Comparison of ENCODE assay signal across 22 cellular contexts in the genomic region with DNA sequence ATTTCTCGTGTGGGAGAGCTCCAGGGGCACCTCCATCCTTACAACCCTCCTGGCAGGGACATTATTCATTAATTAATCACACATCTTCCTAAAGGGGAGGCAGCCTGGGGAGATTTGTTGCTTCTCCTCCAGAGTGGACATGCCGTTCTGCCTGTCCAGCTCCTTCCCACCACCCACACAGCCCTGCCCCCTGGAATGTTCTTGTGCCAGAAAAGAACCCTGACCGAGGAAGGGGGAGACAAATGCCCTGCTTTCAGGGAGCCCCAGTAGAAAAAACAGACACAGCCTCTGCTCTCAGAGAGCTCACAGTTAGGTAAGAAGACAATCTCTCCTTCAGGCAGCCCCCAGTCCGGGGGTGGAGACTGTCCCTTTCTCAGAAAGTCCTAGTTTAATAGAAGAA. TPM values are rescaled to one million over a fixed set of nuclear protein-coding genes. Genes with fewer than 3 reads are reported as not detected.
DNase-seq lines count a peak whose midpoint lies in the region; ATAC-seq, FAIRE-seq and TF ChIP-seq lines count a peak whose summit lies in the region.
"Had no signal": no experiment of that assay in that cellular context is flagged by ENCODE, and none has a peak within 500 bp of the region (broad histone marks: within the 10 kb centered on the region; RNA-seq: fewer than 3 reads in every experiment).

No MANE protein-coding gene starts in this region.

- DNase-seq in cardiac septum (ENCODE audit: low spot score) (peak; percentile 9), Right ventricle myocardium inferior (ENCODE audit: missing footprints) (no peak), kidney glomerular epithelial cell (lab: John Stamatoyannopoulos, UW) (peak; percentile 23), renal cortical epithelial cell (ENCODE audit: low read depth) (peak; percentile 23), urothelium cell line (ENCODE audit: low spot score) (no peak), GM13977 (ENCODE audit: low spot score) (no peak), HUDEP-2 (lab: John Stamatoyannopoulos, UW; ENCODE audit: unreplicated experiment in 76 of 76) (no peak)
- no peak for DNase-seq in CD4-positive, alpha-beta T cell
- DNase-seq: 8988T; BE2C; Calu3; CD4-positive, alpha-beta memory T cell; DND-41; HFFc6; MG63; NCI-H1092; NCI-H2081 treated with DMSO at 0.1 percent for 48 hours; NCI-H524; Right ventricle myocardium superior had no signal

- no peaks in the 10 kb centered on the region for H3K9me3 ChIP-seq in CD4-positive, alpha-beta T cell (ENCODE audit: control insufficient read depth, low read length)
- H3K9me3 ChIP-seq: BE2C, MG63 had no signal

- no peaks in the 10 kb centered on the region for H3K36me3 Mint-ChIP-seq in CD4-positive, alpha-beta T cell (ENCODE audit: low read depth)
- H3K36me3 Mint-ChIP-seq: CD4-positive, alpha-beta memory T cell had no signal

- no peak overlapping the region for H3K4me3 Mint-ChIP-seq in CD4-positive, alpha-beta T cell
- H3K4me3 Mint-ChIP-seq: CD4-positive, alpha-beta memory T cell; HFFc6 had no signal

- peak; percentile 20 for FAIRE-seq in urothelium cell line (lab: Jason Lieb, UNC)
- FAIRE-seq: G401.6, GM12891 had no signal

- H3K27me3 Mint-ChIP-seq in CD4-positive, alpha-beta T cell = peaks cover 45% of the 10 kb centered on the region

- intact Hi-C loops in cardiac septum (cut with DNase I) (no loop called here), Right ventricle myocardium inferior (cut with DNase I) (no loop called here)
- intact Hi-C loops in CD4-positive, alpha-beta T cell (cut with DNase I, micrococcal nuclease) = no loop called here

- H3K27me3 ChIP-seq in CD4-positive, alpha-beta T cell (ENCODE audit: control insufficient read depth, insufficient read depth, low read length) = peaks cover 31% of the 10 kb centered on the region
- H3K27me3 ChIP-seq: BE2C, MG63 had no signal

- POLR2A ChIA-PET in CD4-positive, alpha-beta T cell (lab: Charles Lee) = no interaction called here

- H3K27ac Mint-ChIP-seq in CD4-positive, alpha-beta T cell = no peak overlapping the region
- H3K27ac Mint-ChIP-seq: CD4-positive, alpha-beta memory T cell; HFFc6 had no signal

- H3K27ac ChIP-seq in CD4-positive, alpha-beta T cell (ENCODE audit: low read depth, low read length) = no peak overlapping the region

- no peaks in the 10 kb centered on the region for H3K9me3 Mint-ChIP-seq in CD4-positive, alpha-beta T cell
- H3K9me3 Mint-ChIP-seq: CD4-positive, alpha-beta memory T cell; HFFc6 had no signal

- no peak for TF ChIP-seq CTCF in CD4-positive, alpha-beta T cell (IDR thresholded peaks at IDR 0.05)
- no peak for TF ChIP-seq CTCF in GM13977 (IDR thresholded peaks at IDR 0.05; ENCODE audit: extremely low read depth, insufficient read depth, missing control alignments)

- H3K4me1 Mint-ChIP-seq in CD4-positive, alpha-beta T cell (ENCODE audit: low read depth) = peaks cover 5% of the 10 kb centered on the region

- CTCF ChIA-PET in CD4-positive, alpha-beta T cell (lab: Charles Lee) = no interaction called here

- ATAC-seq in Right ventricle myocardium inferior = no peak
- ATAC-seq in CD4-positive, alpha-beta T cell (ENCODE audit: poor library complexity) = no peak

- in situ Hi-C loops in GM13977 (cut with MboI; ENCODE audit: low pct_unique_long_range_greater_than_20kb, low sequenced_read_pairs, unreplicated experiment) = no loop called here

RNA-seq across cellular contexts. Expression of a gene that starts 8.5 kb away (rescaled TPM):
- total RNA-seq in cardiac septum (0.13 TPM), Right ventricle myocardium inferior (2.5 TPM), renal cortical epithelial cell (0.15 and 0.87 TPM in 2 replicates)
- total RNA-seq in CD4-positive, alpha-beta T cell = under 1 TPM; 0.05 to 0.08 TPM
- total RNA-seq: CD4-positive, alpha-beta memory T cell had no signal

RNA-seq across cellular contexts. Expression of a gene that starts 12.0 kb away (rescaled TPM):
- total RNA-seq in cardiac septum (0.97 TPM), Right ventricle myocardium inferior (11.3 TPM), renal cortical epithelial cell (0.35 and 0.45 TPM in 2 replicates)
- total RNA-seq in CD4-positive, alpha-beta T cell = not detected
- total RNA-seq: CD4-positive, alpha-beta memory T cell had no signal

RNA-seq across cellular contexts. Expression of a gene that starts 40.8 kb away (rescaled TPM):
- total RNA-seq in cardiac septum (7.0 TPM), Right ventricle myocardium inferior (3.7 TPM), renal cortical epithelial cell (1.2 and 8.2 TPM in 2 replicates)
- not detected for total RNA-seq in CD4-positive, alpha-beta T cell
- total RNA-seq: Calu3; CD4-positive, alpha-beta memory T cell; H4; HFFc6 had no signal

RNA-seq across cellular contexts. Expression of a gene that starts 56.8 kb away (rescaled TPM):
- 62.0 TPM for total RNA-seq in cardiac septum
- 68.1 TPM for total RNA-seq in Right ventricle myocardium inferior
- 108 and 276 TPM in 2 replicates for total RNA-seq in renal cortical epithelial cell
- 100 to 1,000 TPM; 105 to 112 TPM for total RNA-seq in CD4-positive, alpha-beta T cell

Comparison
In these comparisons a context has a peak if more than half of its experiments do, and no peak if none do; other contexts are left out.
1. DNase-seq: peak in cardiac septum (single experiment), kidney glomerular epithelial cell (single experiment) and renal cortical epithelial cell (single experiment); none in Right ventricle myocardium inferior (single experiment), urothelium cell line (single experiment), CD4-positive, alpha-beta T cell (0 of 10), GM13977 (single experiment) and HUDEP-2 (0 of 76).